19 cellular contexts compared by ENCODE assay signal in the genomic region with DNA sequence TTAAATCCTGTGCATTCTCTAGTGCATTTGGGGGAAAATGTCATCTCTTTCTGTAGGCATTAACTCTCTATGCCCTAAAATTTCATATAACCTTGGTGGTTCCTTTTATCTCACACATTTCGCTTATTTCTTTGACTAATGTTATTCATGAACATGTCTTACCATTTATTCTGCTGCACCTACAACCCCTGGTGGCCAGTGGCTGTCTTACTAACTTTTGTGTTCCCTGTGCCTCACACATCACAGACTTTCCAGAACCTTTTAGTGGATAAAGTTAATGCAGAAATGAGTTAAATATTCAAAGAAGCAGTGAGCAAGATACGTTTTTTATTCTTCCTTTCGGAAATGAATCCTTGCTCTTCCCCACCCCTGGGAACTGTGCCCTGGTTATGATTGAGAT.
DNase-seq lines count a peak whose midpoint lies in the region; ATAC-seq and TF ChIP-seq lines count a peak whose summit lies in the region.
"Had no signal": no experiment of that assay in that cellular context is flagged by ENCODE, and none has a peak within 500 bp of the region (broad histone marks: within the 10 kb centered on the region; RNA-seq: fewer than 3 reads in every experiment).

No MANE protein-coding gene starts in this region.

- H4K20me1 ChIP-seq in PC-3 (ENCODE audit: low read length) = no peaks in the 10 kb centered on the region
- no peaks in the 10 kb centered on the region for H4K20me1 ChIP-seq in fibroblast of lung (ENCODE audit: control insufficient read depth, extremely low read depth, insufficient read depth, low read length)

- TF ChIP-seq CTCF in left ventricle myocardium inferior (IDR thresholded peaks at IDR 0.05; ENCODE audit: borderline replicate concordance) = peak; percentile 62
- TF ChIP-seq CTCF in PC-3 (conservative IDR thresholded peaks at IDR 0.05; ENCODE audit: low read depth, low read length) = peak; percentile 39
- TF ChIP-seq CTCF in fibroblast of lung (conservative IDR thresholded peaks at IDR 0.05 in 1 of 2, IDR thresholded peaks at IDR 0.05 in 1 of 2; ENCODE audit: low read depth in 1 of 2, low read length in 2 of 2) = peak; percentile 30 to 35
- peak; percentile 5 to 12 for TF ChIP-seq CTCF in tibial artery (IDR thresholded peaks at IDR 0.05)
- TF ChIP-seq CTCF in GM10266 (IDR thresholded peaks at IDR 0.05; ENCODE audit: control insufficient read depth, insufficient read depth, low read depth, missing control alignments) = no peak

- H2AFZ ChIP-seq in PC-3 (ENCODE audit: low read length) = no peak overlapping the region
- H2AFZ ChIP-seq in fibroblast of lung (ENCODE audit: low read length) = no peak overlapping the region

- ATAC-seq in Right ventricle myocardium inferior (no peak), PC-3 (no peak), GM21360 (IDR thresholded peaks at IDR 0.05; ENCODE audit: unreplicated experiment) (no peak)
- ATAC-seq: A549; activated naive CD4-positive, alpha-beta T cell treated with anti-CD3 and anti-CD28 coated beads, Interleukin-2, amount 50 U/mL, for 72 hours had no signal

- peak overlapping the region; percentile 89 for H3K27ac ChIP-seq in left ventricle myocardium inferior (replicated peaks)
- no peak overlapping the region for H3K27ac ChIP-seq in PC-3 (ENCODE audit: low read length)
- H3K27ac ChIP-seq in fibroblast of lung (ENCODE audit: insufficient read depth, low read length) = no peak overlapping the region
- no peak overlapping the region for H3K27ac ChIP-seq in tibial artery
- H3K27ac ChIP-seq: A549, SJCRH30 had no signal

- H3K9me2 ChIP-seq in PC-3 (replicated peaks; ENCODE audit: low read length) = no peaks in the 10 kb centered on the region

- H3K4me3 ChIP-seq in left ventricle myocardium inferior (no peak overlapping the region), PC-3 (ENCODE audit: low read length) (no peak overlapping the region), fibroblast of lung (replicated peaks in 1 of 4; ENCODE audit: control extremely low read depth in 1 of 4, insufficient read depth in 1 of 4, low read depth in 3 of 4, low read length in 4 of 4) (no peak overlapping the region), tibial artery (no peak overlapping the region)
- H3K4me3 ChIP-seq: A549, SJCRH30 had no signal

- H3K36me3 ChIP-seq in left ventricle myocardium inferior (no peaks in the 10 kb centered on the region), PC-3 (ENCODE audit: low read depth, low read length) (no peaks in the 10 kb centered on the region), fibroblast of lung (ENCODE audit: control insufficient read depth, insufficient read depth, low read length) (no peaks in the 10 kb centered on the region), tibial artery (no peaks in the 10 kb centered on the region)
- H3K36me3 ChIP-seq: SJCRH30 had no signal

- H3K9me3 ChIP-seq in left ventricle myocardium inferior (replicated peaks) (no peaks in the 10 kb centered on the region), PC-3 (ENCODE audit: low read length) (no peaks in the 10 kb centered on the region), fibroblast of lung (ENCODE audit: control insufficient read depth, insufficient read depth, low read depth, low read length) (no peaks in the 10 kb centered on the region), tibial artery (no peaks in the 10 kb centered on the region)
- H3K9me3 ChIP-seq: A549, SJCRH30 had no signal

- H3K4me2 ChIP-seq in PC-3 (ENCODE audit: low read length) (no peak overlapping the region), fibroblast of lung (ENCODE audit: extremely low read depth, insufficient read depth, low read length) (no peak overlapping the region)
- H3K4me2 ChIP-seq: A549 had no signal

- no peaks in the 10 kb centered on the region for H3F3A ChIP-seq in PC-3 (ENCODE audit: low read length, unreplicated experiment)

- H3K79me2 ChIP-seq in PC-3 (ENCODE audit: low read length) (no peaks in the 10 kb centered on the region), fibroblast of lung (ENCODE audit: control insufficient read depth, insufficient read depth, low read length) (no peaks in the 10 kb centered on the region)

- BruUV-seq in PC-3 (replicated peaks; lab: Mats Ljungman, UMichigan) = no TSS peak

- CTCF ChIA-PET in PC-3 (lab: Charles Lee) = no interaction called here

- POLR2A ChIA-PET in PC-3 (lab: Charles Lee; ENCODE audit: unreplicated experiment) = no interaction called here

- H3K9ac ChIP-seq in PC-3 (ENCODE audit: low read length) = no peak overlapping the region
- no peak overlapping the region for H3K9ac ChIP-seq in fibroblast of lung (ENCODE audit: insufficient read depth, low read length)

- H3K4me1 ChIP-seq in left ventricle myocardium inferior (peaks cover 56% of the 10 kb centered on the region), PC-3 (ENCODE audit: insufficient read depth, low read length) (no peaks in the 10 kb centered on the region), fibroblast of lung (ENCODE audit: control insufficient read depth, extremely low read depth, insufficient read depth, low read length) (peaks cover 2% of the 10 kb centered on the region), tibial artery (peaks cover 0 to 37% (median 27%) of the 10 kb centered on the region in 4 donors)
- H3K4me1 ChIP-seq: A549, SJCRH30 had no signal

- intact Hi-C loops in left ventricle myocardium inferior (cut with micrococcal nuclease) = no loop called here
- intact Hi-C loops in Right ventricle myocardium inferior (cut with DNase I) = loop anchor here (5.0 kb wide), 1 partner anchor 111 kb away; a partner anchor contains a TSS
- intact Hi-C loops in PC-3 (cut with micrococcal nuclease) = no loop called here
- intact Hi-C loops in tibial artery (cut with DNase I; ENCODE audit: low total_unique reads) = no loop called here

- H3K27me3 ChIP-seq in left ventricle myocardium inferior (ENCODE audit: low read depth) (no peaks in the 10 kb centered on the region), PC-3 (ENCODE audit: low read length) (no peaks in the 10 kb centered on the region), fibroblast of lung (ENCODE audit: control insufficient read depth, insufficient read depth, low read length) (no peaks in the 10 kb centered on the region), tibial artery (no peaks in the 10 kb centered on the region)
- H3K27me3 ChIP-seq: SJCRH30 had no signal

- DNase-seq in left ventricle myocardium inferior (no peak), Right ventricle myocardium inferior (ENCODE audit: missing footprints) (no peak), PC-3 (peak; percentile 4), fibroblast of lung (ENCODE audit: low read depth in 2 of 2) (peak in 1 of 2 donors; percentile 23), tibial artery (no peak), HuH-7 (ENCODE audit: low spot score) (no peak), GM10266 (ENCODE audit: extremely low spot score) (no peak)
- DNase-seq: cerebellar nuclear complex; DMS 273 treated with DMSO at 0.1 percent for 48 hours; erythroblast; mesenchymal stem cell; NCI-H2081 treated with DMSO at 0.1 percent for 48 hours; NCI-H82; occipital lobe; SJCRH30; stimulated activated CD8-positive, alpha-beta memory T cell treated with anti-CD3 and anti-CD28 coated beads, Interleukin-4, amount 100 ng/mL, for 48 hours had no signal
